ENCODE assay signal across 8 cellular contexts in the genomic region with DNA sequence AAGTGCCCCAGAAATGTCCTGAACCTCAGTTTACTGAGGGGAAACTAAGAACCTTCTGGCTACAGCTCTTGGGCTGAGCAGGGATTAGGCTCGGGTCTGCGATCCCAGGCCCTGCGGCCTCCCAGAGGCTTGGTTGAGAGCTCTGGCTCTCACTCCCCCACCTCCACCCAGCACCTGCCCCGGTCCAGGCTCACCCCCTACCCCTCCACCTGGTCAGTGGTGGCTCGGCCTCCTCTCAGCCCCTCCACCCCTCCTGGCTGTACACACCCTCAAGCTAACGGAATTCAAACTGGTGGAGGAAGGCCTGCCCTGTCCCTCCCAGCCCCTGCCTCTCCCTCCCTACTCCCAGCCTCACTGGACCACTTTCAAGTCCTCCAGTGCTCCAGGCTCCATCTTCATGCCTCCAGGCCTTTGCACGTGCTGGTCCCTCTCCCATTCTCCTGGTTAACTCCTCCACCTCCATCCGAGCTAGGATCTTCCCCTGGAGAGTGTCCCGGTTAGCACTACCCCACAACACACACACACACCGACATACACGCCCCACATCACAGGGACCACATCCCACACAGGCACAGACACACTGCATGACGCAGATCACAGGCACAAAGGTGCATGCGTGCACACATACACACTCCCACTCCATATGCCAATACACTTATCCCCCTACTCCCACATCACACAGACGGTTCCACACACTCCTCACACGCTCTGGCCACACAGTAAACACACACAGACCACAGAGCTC.
DNase-seq lines count a peak whose midpoint lies in the region; ATAC-seq and TF ChIP-seq lines count a peak whose summit lies in the region.

No MANE protein-coding gene starts in this region.

- H3K27me3 ChIP-seq in ACC112 (ENCODE audit: insufficient read depth, low read length) (no peaks in the 10 kb centered on the region), lower lobe of right lung (ENCODE audit: low read depth) (no peaks in the 10 kb centered on the region)

- ATAC-seq in lower lobe of right lung (no peak), GM18517 (IDR thresholded peaks at IDR 0.05; ENCODE audit: unreplicated experiment) (no peak), HG02852 (IDR thresholded peaks at IDR 0.05; ENCODE audit: unreplicated experiment) (no peak)

- no peak overlapping the region for H2AFZ ChIP-seq in ACC112 (ENCODE audit: low read length, unreplicated experiment)

- DNase-seq in SW480 (ENCODE audit: low spot score) = peak; percentile 78
- DNase-seq in lower lobe of right lung = no peak
- peak; percentile 48 for DNase-seq in stimulated activated naive CD4-positive, alpha-beta T cell treated with Interleukin-2 at 50 U/mL for 16 hours (lab: John Stamatoyannopoulos, UW)
- no peak for DNase-seq in mesenteric fat pad (ENCODE audit: low spot score)

- H3K27ac Mint-ChIP-seq in brain = peak overlapping the region; percentile 93 to 100 (median 97)

- no peaks in the 10 kb centered on the region for H3K36me3 Mint-ChIP-seq in brain

- H3K9me3 Mint-ChIP-seq in brain = peaks cover 0 to 7% (median 0%) of the 10 kb centered on the region in 5 experiments

- peak overlapping the region; percentile 71 for H3K4me3 ChIP-seq in ACC112 (ENCODE audit: low read depth, low read length)
- H3K4me3 ChIP-seq in lower lobe of right lung = peak overlapping the region; percentile 69

- H3K79me2 ChIP-seq in ACC112 (ENCODE audit: control insufficient read depth, insufficient read depth, low read length, unreplicated experiment) = peaks cover 23% of the 10 kb centered on the region

- no peaks in the 10 kb centered on the region for H3K27me3 Mint-ChIP-seq in brain

- H3K36me3 ChIP-seq in ACC112 (ENCODE audit: insufficient read depth, low read length) = no peaks in the 10 kb centered on the region
- peaks cover 16% of the 10 kb centered on the region for H3K36me3 ChIP-seq in lower lobe of right lung

- H3K27ac ChIP-seq in ACC112 (ENCODE audit: low read depth, low read length) = peak overlapping the region; percentile 99
- H3K27ac ChIP-seq in lower lobe of right lung = peak overlapping the region; percentile 99

- no peak for TF ChIP-seq CTCF in brain (conservative IDR thresholded peaks at IDR 0.05)
- no peak for TF ChIP-seq CTCF in lower lobe of right lung (IDR thresholded peaks at IDR 0.05)

- H3K4me3 Mint-ChIP-seq in brain = peak overlapping the region; percentile 67 to 81 (median 78)

- intact Hi-C loops in lower lobe of right lung (cut with DNase I) = no loop called here

- peaks cover 59% of the 10 kb centered on the region for H3K4me1 ChIP-seq in ACC112 (ENCODE audit: control insufficient read depth, insufficient read depth, low read length, unreplicated experiment)
- H3K4me1 ChIP-seq in lower lobe of right lung = peaks cover 70% of the 10 kb centered on the region

- peaks cover 94% of the 10 kb centered on the region for H3K4me1 Mint-ChIP-seq in brain

- H3K9me3 ChIP-seq in lower lobe of right lung = no peaks in the 10 kb centered on the region

Comparison
In these comparisons a context has a peak if more than half of its experiments do, and no peak if none do; other contexts are left out.
1. DNase-seq: peak in SW480 (single experiment) and stimulated activated naive CD4-positive, alpha-beta T cell treated with Interleukin-2 at 50 U/mL for 16 hours (single experiment); none in lower lobe of right lung (single experiment) and mesenteric fat pad (single experiment).